Comparison of ENCODE assay signal across 12 cellular contexts in the genomic region with DNA sequence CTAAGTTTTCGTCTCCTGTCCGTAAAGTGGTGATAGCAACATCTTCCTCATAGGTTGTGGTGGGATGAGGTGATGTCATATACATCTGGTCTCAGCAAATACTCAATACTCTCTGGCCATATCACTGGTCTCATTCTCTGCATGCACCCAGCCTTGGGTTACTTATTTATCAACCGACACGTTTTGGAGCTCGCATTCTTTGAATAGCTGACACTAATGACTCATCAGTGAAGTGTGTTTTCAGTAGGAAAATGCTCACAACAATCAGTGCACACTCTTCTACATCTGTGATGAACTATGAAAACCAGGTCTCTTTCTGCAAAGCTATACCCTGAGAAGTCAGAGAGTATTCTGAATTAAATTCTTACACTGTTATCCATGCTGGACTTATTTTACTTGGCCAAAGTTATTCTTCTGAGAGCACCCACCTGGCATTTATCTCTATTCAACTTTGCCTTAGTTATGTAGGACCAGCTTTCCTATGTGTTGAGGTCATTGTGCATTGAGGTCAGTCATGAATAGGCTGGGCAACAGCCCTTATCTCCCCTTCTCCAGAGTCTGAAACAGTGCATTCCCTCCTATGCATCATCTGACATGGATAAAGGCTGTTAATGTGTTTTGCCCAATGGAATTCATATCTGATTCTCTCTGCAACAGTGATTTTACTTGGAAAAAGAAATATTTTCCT. TPM values are rescaled to one million over a fixed set of nuclear protein-coding genes. Genes with fewer than 3 reads are reported as not detected.
DNase-seq lines count a peak whose midpoint lies in the region; ATAC-seq and TF ChIP-seq lines count a peak whose summit lies in the region.
"Had no signal": no experiment of that assay in that cellular context is flagged by ENCODE, and none has a peak within 500 bp of the region (broad histone marks: within the 10 kb centered on the region; RNA-seq: fewer than 3 reads in every experiment).

No MANE protein-coding gene starts in this region.

- TF ChIP-seq CTCF in Caco-2 (IDR thresholded peaks at IDR 0.05; ENCODE audit: insufficient read depth in 1 of 2, low read depth in 1 of 2, low read length in 1 of 2, severe bottlenecking in 1 of 2, unreplicated experiment in 1 of 2) (no peak), HCT116 (IDR thresholded peaks at IDR 0.05 in 2 of 3, conservative IDR thresholded peaks at IDR 0.05 in 1 of 3; ENCODE audit: borderline replicate concordance in 1 of 3, insufficient read depth in 1 of 3, low read depth in 2 of 3, low read length in 2 of 3) (no peak), left lung (IDR thresholded peaks at IDR 0.05) (no peak)

- no peak for TF ChIP-seq RAD21 in HCT116 (IDR thresholded peaks at IDR 0.05; ENCODE audit: low read depth)

- peak overlapping the region; percentile 50 for H3K4me2 ChIP-seq in HCT116 (ENCODE audit: low read length)

- RAD21 ChIA-PET in HCT116 (lab: Charles Lee; ENCODE audit: low non-redundant PET in 1 of 2, low total read pairs in 2 of 2, uncharacterized antibody in 2 of 2, unreplicated experiment in 2 of 2) = no interaction called here

- H3K4me1 Mint-ChIP-seq in Caco-2 (ENCODE audit: low read depth, unreplicated experiment) = peaks cover 16% of the 10 kb centered on the region
- H3K4me1 Mint-ChIP-seq in activated T-cell treated with anti-CD3 and anti-CD28 coated beads, Interleukin-2, amount 50 U/mL, for 72 hours (ENCODE audit: low read depth) = no peaks in the 10 kb centered on the region

- no peaks in the 10 kb centered on the region for H3K9me2 ChIP-seq in HCT116 (ENCODE audit: insufficient read depth)

- intact Hi-C loops in Caco-2 (cut with micrococcal nuclease; ENCODE audit: unreplicated experiment) = loop anchor here (1.0 to 5.0 kb wide), 5 partner anchors 13 to 121 kb away; a partner anchor contains a TSS
- intact Hi-C loops in HCT116 (cut with micrococcal nuclease) = no loop called here
- intact Hi-C loops in left lung (cut with DNase I) = no loop called here

- no peaks in the 10 kb centered on the region for H3K36me3 ChIP-seq in Caco-2 (ENCODE audit: control insufficient read depth, insufficient read depth, low read length)
- H3K36me3 ChIP-seq in HCT116 (ENCODE audit: control insufficient read depth in 1 of 2, insufficient read depth in 2 of 2, low read length in 2 of 2) = no peaks in the 10 kb centered on the region
- no peaks in the 10 kb centered on the region for H3K36me3 ChIP-seq in left lung
- H3K36me3 ChIP-seq: thyroid gland had no signal

- H3K4me3 ChIP-seq in Caco-2 (ENCODE audit: low read depth, low read length) (no peak overlapping the region), HCT116 (replicated peaks in 1 of 2; ENCODE audit: low read depth in 1 of 2, low read length in 2 of 2) (no peak overlapping the region), left lung (no peak overlapping the region)
- H3K4me3 ChIP-seq: thyroid gland had no signal

- no peaks in the 10 kb centered on the region for H4K20me1 ChIP-seq in HCT116 (ENCODE audit: insufficient read depth)

- H3K9me3 Mint-ChIP-seq in Caco-2 (ENCODE audit: unreplicated experiment) = no peaks in the 10 kb centered on the region
- no peaks in the 10 kb centered on the region for H3K9me3 Mint-ChIP-seq in activated T-cell treated with anti-CD3 and anti-CD28 coated beads, Interleukin-2, amount 50 U/mL, for 72 hours
- H3K9me3 Mint-ChIP-seq: dendritic cell treated with granulocyte-macrophage colony-stimulating factor and Interleukin-4, amounts not matched to agents 40 ng/mL and 50 ng/mL, for 4 days had no signal

- ATAC-seq in HCT116 (peak; percentile 83), left lung (peak; percentile 75), HG03378 (IDR thresholded peaks at IDR 0.05; ENCODE audit: unreplicated experiment) (no peak)
- ATAC-seq in activated T-cell treated with anti-CD3 and anti-CD28 coated beads, Interleukin-2, amount 50 U/mL, for 72 hours (replicated peaks in 1 of 2) = no peak

- H3K9me3 ChIP-seq in Caco-2 (no peaks in the 10 kb centered on the region), HCT116 (ENCODE audit: control insufficient read depth in 1 of 2, insufficient read depth in 1 of 2, low read depth in 1 of 2, low read length in 2 of 2) (no peaks in the 10 kb centered on the region), left lung (no peaks in the 10 kb centered on the region)
- H3K9me3 ChIP-seq: thyroid gland had no signal

- TF ChIP-seq POLR2A in HCT116 (IDR thresholded peaks at IDR 0.05; ENCODE audit: borderline replicate concordance, extremely low read depth, insufficient read depth, insufficient read length) = no peak

- peak; percentile 69 to 76 for DNase-seq in Caco-2
- DNase-seq in HCT116 (ENCODE audit: low read depth, low spot score) = no peak
- peak; percentile 75 for DNase-seq in astrocyte of the hippocampus (ENCODE audit: low read depth, low spot score)
- no peak for DNase-seq in left lung
- DNase-seq in NCI-H1436 treated with DMSO at 0.1 percent for 48 hours (lab: John Stamatoyannopoulos, UW) = no peak
- DNase-seq in activated CD8-positive, alpha-beta memory T cell treated with anti-CD3 and anti-CD28 coated beads for 24 hours = no peak
- DNase-seq in activated T-cell treated with anti-CD3 and anti-CD28 coated beads, Interleukin-2, amount 50 U/mL, for 72 hours = no peak
- DNase-seq: stimulated activated CD4-positive, alpha-beta T cell treated with anti-CD3 and anti-CD28 coated beads, Interleukin-2, amount 100 ng/mL, for 24 hours; thyroid gland had no signal

- peak overlapping the region; percentile 69 for H3K27ac Mint-ChIP-seq in Caco-2 (ENCODE audit: unreplicated experiment)
- H3K27ac Mint-ChIP-seq in activated T-cell treated with anti-CD3 and anti-CD28 coated beads, Interleukin-2, amount 50 U/mL, for 72 hours = no peak overlapping the region
- H3K27ac Mint-ChIP-seq: dendritic cell treated with granulocyte-macrophage colony-stimulating factor and Interleukin-4, amounts not matched to agents 40 ng/mL and 50 ng/mL, for 4 days had no signal

- no peaks in the 10 kb centered on the region for H3K27me3 Mint-ChIP-seq in Caco-2 (ENCODE audit: insufficient read depth, unreplicated experiment)
- H3K27me3 Mint-ChIP-seq in activated T-cell treated with anti-CD3 and anti-CD28 coated beads, Interleukin-2, amount 50 U/mL, for 72 hours (ENCODE audit: low read depth) = peaks cover 24% of the 10 kb centered on the region

- H3K27ac ChIP-seq in HCT116 (ENCODE audit: low read depth, low read length) (no peak overlapping the region), left lung (peak overlapping the region in 1 of 2 donors; percentile 6)
- H3K27ac ChIP-seq: HL-60, thyroid gland had no signal

- no peak overlapping the region for H3K9ac ChIP-seq in HCT116 (ENCODE audit: low read length)

- BruUV-seq in Caco-2 (replicated peaks; lab: Mats Ljungman, UMichigan) (TSS peak; percentile 89), HCT116 (replicated peaks; lab: Mats Ljungman, UMichigan) (no TSS peak)

- POLR2A ChIA-PET in Caco-2 (lab: Charles Lee) = no interaction called here
- POLR2A ChIA-PET in HCT116 (lab: Charles Lee) = no interaction called here

- H3K27me3 ChIP-seq in Caco-2 (replicated peaks; ENCODE audit: control insufficient read depth, insufficient read depth, low read length) (no peaks in the 10 kb centered on the region), HCT116 (ENCODE audit: insufficient read depth, low read length) (no peaks in the 10 kb centered on the region), left lung (peaks cover 0 to 9% of the 10 kb centered on the region in 2 donors)
- H3K27me3 ChIP-seq: thyroid gland had no signal

- H2AFZ ChIP-seq in HCT116 (ENCODE audit: low read depth, low read length, poor library complexity, severe bottlenecking) = peak overlapping the region; percentile 5

- peak overlapping the region; percentile 39 for H3K4me3 Mint-ChIP-seq in Caco-2 (ENCODE audit: unreplicated experiment)
- H3K4me3 Mint-ChIP-seq in activated T-cell treated with anti-CD3 and anti-CD28 coated beads, Interleukin-2, amount 50 U/mL, for 72 hours = no peak overlapping the region
- H3K4me3 Mint-ChIP-seq: dendritic cell treated with granulocyte-macrophage colony-stimulating factor and Interleukin-4, amounts not matched to agents 40 ng/mL and 50 ng/mL, for 4 days had no signal

- no peaks in the 10 kb centered on the region for H3K36me3 Mint-ChIP-seq in Caco-2 (ENCODE audit: insufficient read depth, unreplicated experiment)
- H3K36me3 Mint-ChIP-seq in activated T-cell treated with anti-CD3 and anti-CD28 coated beads, Interleukin-2, amount 50 U/mL, for 72 hours (ENCODE audit: insufficient read depth in 2 of 2) = no peaks in the 10 kb centered on the region

- CTCF ChIA-PET in Caco-2 (lab: Charles Lee) = interaction anchor here (1.5 kb wide), 1 partner anchor 45 kb away, joined by 4 read pairs; no protein-coding TSS in a partner anchor
- CTCF ChIA-PET in HCT116 (lab: Charles Lee) = no interaction called here

- H3K4me1 ChIP-seq in Caco-2 = peaks cover 24% of the 10 kb centered on the region
- peaks cover 7 to 13% of the 10 kb centered on the region in 2 experiments; a peak in 3 of 4 replicates for H3K4me1 ChIP-seq in HCT116 (ENCODE audit: control insufficient read depth in 1 of 2, insufficient read depth in 2 of 2, low read length in 2 of 2)
- H3K4me1 ChIP-seq in left lung = peaks cover 0 to 4% of the 10 kb centered on the region in 2 donors
- H3K4me1 ChIP-seq: thyroid gland had no signal

- H3K79me2 ChIP-seq in HCT116 (ENCODE audit: insufficient read depth, low read length) = no peaks in the 10 kb centered on the region

TF ChIP-seq in HCT116, 20 proteins besides CTCF, POLR2A, EP300 and RAD21 (continues in another document):
- no peak for TF ChIP-seq SRF (IDR thresholded peaks at IDR 0.05; ENCODE audit: low read depth)
- TF ChIP-seq EGR1 (IDR thresholded peaks at IDR 0.05; ENCODE audit: low read depth) = no peak
- TF ChIP-seq ZNF274 (IDR thresholded peaks at IDR 0.05; ENCODE audit: low read depth, low read length) = no peak
- peak; percentile 45 for TF ChIP-seq JUND (IDR thresholded peaks at IDR 0.05)
- TF ChIP-seq EZH2phosphoT487 (IDR thresholded peaks at IDR 0.05; ENCODE audit: borderline replicate concordance) = no peak
- 0 out of 2 replicates have a peak, but pooled peaks have one; percentile 24 for TF ChIP-seq SIN3A (IDR thresholded peaks at IDR 0.05; ENCODE audit: low read depth)
- TF ChIP-seq POLR2AphosphoS5 (IDR thresholded peaks at IDR 0.05; ENCODE audit: low read depth, low read length) = no peak
- no peak for TF ChIP-seq TCF7L2 (IDR thresholded peaks at IDR 0.05; ENCODE audit: borderline replicate concordance, extremely low read depth, insufficient read depth, insufficient read length)
- no peak for TF ChIP-seq ZFX (IDR thresholded peaks at IDR 0.05)
- TF ChIP-seq CBX3 (IDR thresholded peaks at IDR 0.05; ENCODE audit: low read depth) = no peak
- peak; percentile 35 for TF ChIP-seq FOSL1 (IDR thresholded peaks at IDR 0.05; ENCODE audit: low read depth)

RNA-seq across cellular contexts. Expression of a gene that starts 58.7 kb away (rescaled TPM):
- total RNA-seq in Caco-2 (2022) (154 and 155 TPM in 2 replicates), HCT116 (2021; ENCODE audit: unreplicated experiment) (195 TPM), left lung (100 to 1,000 TPM in 1 of 2 donors, 10 to 100 TPM in 1; 89.8 to 128 TPM)
- 104 and 107 TPM in 2 replicates for polyA plus RNA-seq in HCT116 (2012)
- 100 to 1,000 TPM; 145 to 150 TPM for total RNA-seq in activated T-cell treated with anti-CD3 and anti-CD28 coated beads, Interleukin-2, amount 50 U/mL, for 72 hours

Comparison
In these comparisons a context has a peak if more than half of its experiments do, and no peak if none do; other contexts are left out.
1. DNase-seq: peak in Caco-2 (2 of 2) and astrocyte of the hippocampus (single experiment); none in HCT116 (single experiment), left lung (0 of 2), NCI-H1436 treated with DMSO at 0.1 percent for 48 hours (single experiment), activated CD8-positive, alpha-beta memory T cell treated with anti-CD3 and anti-CD28 coated beads for 24 hours (single experiment) and activated T-cell treated with anti-CD3 and anti-CD28 coated beads, Interleukin-2, amount 50 U/mL, for 72 hours (0 of 2).
2. ATAC-seq: peak in HCT116 (single experiment) and left lung (single experiment); none in HG03378 (single experiment) and activated T-cell treated with anti-CD3 and anti-CD28 coated beads, Interleukin-2, amount 50 U/mL, for 72 hours (0 of 2).